In the genomic region with DNA sequence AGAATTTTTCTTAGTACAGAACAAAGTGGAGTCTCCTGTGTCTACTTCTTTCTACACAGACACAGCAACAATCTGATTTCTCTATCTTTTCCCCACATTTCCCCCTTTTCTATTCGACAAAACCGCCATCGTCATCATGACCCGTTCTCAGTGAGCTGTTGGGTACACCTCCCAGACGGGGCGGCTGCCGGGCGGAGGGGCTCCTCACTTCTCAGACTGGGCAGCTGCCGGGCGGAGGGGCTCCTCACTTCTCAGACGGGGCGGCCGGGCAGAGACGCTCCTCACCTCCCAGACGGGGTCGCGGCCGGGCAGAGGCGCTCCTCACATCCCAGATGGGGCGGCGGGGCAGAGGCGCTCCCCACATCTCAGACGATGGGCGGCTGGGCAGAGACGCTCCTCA, we compare ENCODE assay signal across 5 cellular contexts. TPM values are rescaled to one million over a fixed set of nuclear protein-coding genes. Genes with fewer than 3 reads are reported as not detected.
DNase-seq lines count a peak whose midpoint lies in the region; ATAC-seq, FAIRE-seq and TF ChIP-seq lines count a peak whose summit lies in the region.
"Not testable (repeated sequence)": the region's sequence is repeated elsewhere in the genome, so short reads cannot be mapped to it uniquely, and the experiment has no call there.

No MANE protein-coding gene starts in this region.

- H3K27me3 Mint-ChIP-seq in Calu3 (ENCODE audit: unreplicated experiment); astrocyte (ENCODE audit: low read depth, unreplicated experiment); osteocyte (ENCODE audit: unreplicated experiment): not testable (repeated sequence)

- intact Hi-C loops in Calu3 (cut with micrococcal nuclease; ENCODE audit: unreplicated experiment); HepG2 (cut with micrococcal nuclease; ENCODE audit: unreplicated experiment): not testable (repeated sequence)

- not testable (repeated sequence) for TF ChIP-seq EP300 in HepG2 (IDR thresholded peaks at IDR 0.05; ENCODE audit: low read depth in 2 of 2, low read length in 2 of 2); HepG2 (CRISPR knock-in tag; IDR thresholded peaks at IDR 0.05; ENCODE audit: borderline replicate concordance)

- H3K4me1 Mint-ChIP-seq in Calu3 (ENCODE audit: low read depth, unreplicated experiment) (peaks cover 17% of the 10 kb centered on the region), astrocyte (ENCODE audit: low read depth, unreplicated experiment) (peaks cover 23% of the 10 kb centered on the region), osteocyte (ENCODE audit: unreplicated experiment) (peaks cover 21% of the 10 kb centered on the region)

- peaks cover 52% of the 10 kb centered on the region for H4K20me1 ChIP-seq in astrocyte (ENCODE audit: insufficient read depth, low read length)
- H4K20me1 ChIP-seq in HepG2 (ENCODE audit: insufficient read depth, low read length): peaks cover 17% of the 10 kb centered on the region

- peaks cover 21% of the 10 kb centered on the region for H3K4me1 ChIP-seq in astrocyte (ENCODE audit: insufficient read depth, low read length)
- H3K4me1 ChIP-seq in HepG2 (ENCODE audit: insufficient read depth, low read length): peaks cover 21% of the 10 kb centered on the region

- BruUV-seq in Calu3 (replicated peaks; lab: Mats Ljungman, UMichigan); HepG2 (replicated peaks; lab: Mats Ljungman, UMichigan): not testable (repeated sequence)

- H2AFZ ChIP-seq in astrocyte (ENCODE audit: low read depth, low read length); HepG2 (ENCODE audit: low read length): not testable (repeated sequence)

- not testable (repeated sequence) for H3K4me2 ChIP-seq in astrocyte (ENCODE audit: low read length); HepG2 (ENCODE audit: low read depth, low read length)

- H3K36me3 Mint-ChIP-seq in Calu3 (ENCODE audit: insufficient read depth, unreplicated experiment); astrocyte (ENCODE audit: low read depth, unreplicated experiment); osteocyte (ENCODE audit: unreplicated experiment): not testable (repeated sequence)

- peaks cover 69% of the 10 kb centered on the region for H3K79me2 ChIP-seq in astrocyte (ENCODE audit: insufficient read depth, low read length)
- H3K79me2 ChIP-seq in HepG2 (ENCODE audit: insufficient read depth, low read length): peaks cover 12% of the 10 kb centered on the region

- TF ChIP-seq POLR2A in HepG2 (IDR thresholded peaks at IDR 0.05; ENCODE audit: insufficient read depth in 1 of 2, low read depth in 2 of 2, low read length in 2 of 2): not testable (repeated sequence)

- POLR2A ChIA-PET in HepG2 (lab: Yijun Ruan, JAX): not testable (repeated sequence)

- H3K9ac ChIP-seq in astrocyte (ENCODE audit: low read length); HepG2 (ENCODE audit: insufficient read depth, low read depth, low read length): not testable (repeated sequence)

- not testable (repeated sequence) for H3K9me3 Mint-ChIP-seq in Calu3 (ENCODE audit: low read depth, unreplicated experiment); astrocyte (ENCODE audit: unreplicated experiment); osteocyte (ENCODE audit: unreplicated experiment)

- ATAC-seq in HepG2: not testable (repeated sequence)

- in situ Hi-C loops in HepG2 (cut with HindIII; ENCODE audit: extremely low pct_ligation_motif_present, low pct_unique_long_range_greater_than_20kb): not testable (repeated sequence)

- DNase-seq in Calu3; astrocyte (ENCODE audit: low read depth); epithelial cell of proximal tubule (ENCODE audit: low read depth); HepG2 (ENCODE audit: low spot score); osteocyte (ENCODE audit: extremely low spot score, unreplicated experiment): not testable (repeated sequence)

- FAIRE-seq in astrocyte (lab: Jason Lieb, UNC); HepG2 (lab: Jason Lieb, UNC): not testable (repeated sequence)

- not testable (repeated sequence) for H3K27me3 ChIP-seq in astrocyte (ENCODE audit: insufficient read depth, low read length); HepG2 (ENCODE audit: control insufficient read depth in 1 of 2, insufficient read depth in 2 of 2, low read length in 2 of 2)

- H3K27ac Mint-ChIP-seq in Calu3 (ENCODE audit: unreplicated experiment) (peak overlapping the region; percentile 83), astrocyte (ENCODE audit: unreplicated experiment) (peak overlapping the region; percentile 88), osteocyte (ENCODE audit: unreplicated experiment) (peak overlapping the region; percentile 68)

- WGBS in HepG2 (ENCODE audit: low lambda C conversion rate): 70% methylated on average over 14 of the region's 25 CpGs

- TF ChIP-seq CTCF in Calu3 (IDR thresholded peaks at IDR 0.05; ENCODE audit: unreplicated experiment); astrocyte (IDR thresholded peaks at IDR 0.05; ENCODE audit: insufficient read depth, low read depth, low read length); epithelial cell of proximal tubule (conservative IDR thresholded peaks at IDR 0.05; ENCODE audit: low read depth, low read length); HepG2 (CRISPR knock-in tag; IDR thresholded peaks at IDR 0.05); osteocyte (IDR thresholded peaks at IDR 0.05): not testable (repeated sequence)

- not testable (repeated sequence) for TF ChIP-seq RAD21 in HepG2 (CRISPR knock-in tag; IDR thresholded peaks at IDR 0.05)

- H3K4me3 ChIP-seq in astrocyte (ENCODE audit: insufficient read depth, low read depth, low read length); HepG2 (replicated peaks in 1 of 3; ENCODE audit: insufficient read depth in 1 of 3, low read depth in 2 of 3, low read length in 3 of 3): not testable (repeated sequence)
- peak overlapping the region; percentile 30 for H3K4me3 ChIP-seq in epithelial cell of proximal tubule (ENCODE audit: low read depth, low read length)

- not testable (repeated sequence) for H3K36me3 ChIP-seq in astrocyte (ENCODE audit: insufficient read depth, low read length); HepG2 (replicated peaks in 1 of 2; ENCODE audit: control insufficient read depth in 1 of 2, insufficient read depth in 2 of 2, low read length in 2 of 2)

- H3K9me3 ChIP-seq in astrocyte (ENCODE audit: insufficient read depth, low read depth, low read length); HepG2 (ENCODE audit: low read length): not testable (repeated sequence)

- H3K4me3 Mint-ChIP-seq in Calu3 (ENCODE audit: low read depth, unreplicated experiment); astrocyte (ENCODE audit: unreplicated experiment); osteocyte (ENCODE audit: unreplicated experiment): not testable (repeated sequence)

- CTCF ChIA-PET in Calu3 (lab: Charles Lee); HepG2 (lab: Yijun Ruan, JAX; ENCODE audit: low intra/inter-chr PET ratio, low total read pairs): not testable (repeated sequence)

- H3K27ac ChIP-seq in astrocyte (ENCODE audit: low read depth, low read length); HepG2 (ENCODE audit: extremely low read length, insufficient read depth, low read length): not testable (repeated sequence)

TF ChIP-seq in HepG2, 621 proteins besides CTCF, POLR2A, EP300 and RAD21:
- TF ChIP-seq SAP130 (CRISPR knock-in tag; IDR thresholded peaks at IDR 0.05; ENCODE audit: low read depth) (0 out of 2 replicates have a peak, but pooled peaks have one; percentile 17), ZNF652 (CRISPR knock-in tag; IDR thresholded peaks at IDR 0.05; ENCODE audit: borderline replicate concordance, low read depth) (0 out of 2 replicates have a peak, but pooled peaks have one; percentile 16)

RNA-seq across cellular contexts. Expression of a gene that starts 56.0 kb away (rescaled TPM):
- total RNA-seq in Calu3 (2022) (34.6 and 36.1 TPM in 2 replicates), astrocyte (72.8 and 75.2 TPM in 2 replicates), epithelial cell of proximal tubule (30.7 and 36.3 TPM in 2 replicates), HepG2 (2016; rRNA removed; fragmentation: Illumina TruSeq; extraction: Trizol) (21.9 and 28.7 TPM in 2 replicates), osteocyte (58.7 and 59.9 TPM in 2 replicates)
- 3.2 and 4.2 TPM in 2 replicates for total RNA-seq in HepG2 (2016; cell fraction: cytosol; rRNA removed; fragmentation: Illumina TruSeq; extraction: Trizol; ENCODE audit: low read depth)
- total RNA-seq in HepG2 (2016; cell fraction: insoluble cytoplasmic fraction; rRNA removed; fragmentation: Illumina TruSeq; extraction: Trizol): 22.3 and 26.2 TPM in 2 replicates
- total RNA-seq in HepG2 (2016; cell fraction: membrane; rRNA removed; fragmentation: Illumina TruSeq; extraction: Trizol): 7.6 and 8.1 TPM in 2 replicates
- 23.7 and 28.1 TPM in 2 replicates for total RNA-seq in HepG2 (2016; cell fraction: nucleus; rRNA removed; fragmentation: Illumina TruSeq; extraction: Trizol)
- 17.1 and 17.6 TPM in 2 replicates for polyA plus RNA-seq in HepG2 (2011; rRNA removed)
- polyA plus RNA-seq in HepG2 (2011; cell fraction: cytosol; rRNA removed): 6.6 and 6.8 TPM in 2 replicates
- 33.9 and 34.6 TPM in 2 replicates for polyA plus RNA-seq in HepG2 (2011; cell fraction: nucleus; rRNA removed)
- 17.5 and 19.2 TPM in 2 replicates for polyA plus RNA-seq in HepG2 (2012)
- polyA plus RNA-seq in HepG2 (2016; cell fraction: cytosol; fragmentation: Illumina TruSeq; extraction: Trizol; ENCODE audit: low read depth): 1.1 and 1.4 TPM in 2 replicates
- 13.0 and 19.5 TPM in 2 replicates for polyA plus RNA-seq in HepG2 (2016; cell fraction: insoluble cytoplasmic fraction; fragmentation: Illumina TruSeq; extraction: Trizol; ENCODE audit: low read depth)
- 2.5 and 3.3 TPM in 2 replicates for polyA plus RNA-seq in HepG2 (2016; cell fraction: membrane; fragmentation: Illumina TruSeq; extraction: Trizol; ENCODE audit: low read depth)
- polyA plus RNA-seq in HepG2 (2016; cell fraction: nucleus; fragmentation: Illumina TruSeq; extraction: Trizol; ENCODE audit: insufficient read depth, low read depth): 34.6 and 42.2 TPM in 2 replicates
- polyA minus RNA-seq in HepG2 (2011; rRNA and poly(A)+ RNA removed; ENCODE audit: low replicate concordance): 41.9 and 48.3 TPM in 2 replicates
- polyA minus RNA-seq in HepG2 (2011; cell fraction: cytosol; rRNA and poly(A)+ RNA removed): 21.2 and 23.7 TPM in 2 replicates
- polyA minus RNA-seq in HepG2 (2011; cell fraction: nucleus; rRNA and poly(A)+ RNA removed): 31.8 and 43.1 TPM in 2 replicates
